In genomic region chr15:71679223-71680078, GRCh38 we compare ENCODE assay signal across 15 cellular contexts.
DNase-seq lines count a peak whose midpoint lies in the region; ATAC-seq and TF ChIP-seq lines count a peak whose summit lies in the region.
"Had no signal": no experiment of that assay in that cellular context is flagged by ENCODE, and none has a peak within 500 bp of the region (broad histone marks: within the 10 kb centered on the region; RNA-seq: fewer than 3 reads in every experiment).

No MANE protein-coding gene starts in this region.

- no peak overlapping the region for H2BK12ac ChIP-seq in mesenchymal stem cell (ENCODE audit: low read length in 2 of 2)

- no peak overlapping the region for H3K9ac ChIP-seq in mesenchymal stem cell (ENCODE audit: low read length)

- H4K91ac ChIP-seq in mesenchymal stem cell (ENCODE audit: low read length), result no peak overlapping the region

- no peak overlapping the region for H2AFZ ChIP-seq in mesenchymal stem cell (ENCODE audit: low read depth, low read length)

- intact Hi-C loops in Caco-2 (cut with micrococcal nuclease; ENCODE audit: unreplicated experiment), result no loop called here

- no peak overlapping the region for H3K4me3 ChIP-seq in Caco-2 (ENCODE audit: low read depth, low read length)
- no peak overlapping the region for H3K4me3 ChIP-seq in mesenchymal stem cell (ENCODE audit: insufficient read depth in 1 of 2, low read depth in 1 of 2, low read length in 2 of 2)
- H3K4me3 ChIP-seq: thyroid gland had no signal

- TF ChIP-seq CTCF in Caco-2 (IDR thresholded peaks at IDR 0.05; ENCODE audit: insufficient read depth in 1 of 2, low read depth in 1 of 2, low read length in 1 of 2, severe bottlenecking in 1 of 2, unreplicated experiment in 1 of 2), result no peak

- H3K4me3 Mint-ChIP-seq in Caco-2 (ENCODE audit: unreplicated experiment), result peak overlapping the region; percentile 36
- H3K4me3 Mint-ChIP-seq: dendritic cell treated with granulocyte-macrophage colony-stimulating factor and Interleukin-4, amounts not matched to agents 40 ng/mL and 50 ng/mL, for 4 days had no signal

- ATAC-seq in GM19324 (IDR thresholded peaks at IDR 0.05; ENCODE audit: low FRiP score, unreplicated experiment), result no peak

- H2BK120ac ChIP-seq in mesenchymal stem cell (ENCODE audit: low read depth, low read length), result no peak overlapping the region

- no peaks in the 10 kb centered on the region for H3K27me3 Mint-ChIP-seq in Caco-2 (ENCODE audit: insufficient read depth, unreplicated experiment)

- H3K9me3 ChIP-seq in Caco-2, result no peaks in the 10 kb centered on the region
- no peaks in the 10 kb centered on the region for H3K9me3 ChIP-seq in mesenchymal stem cell (ENCODE audit: control insufficient read depth, low read length)
- H3K9me3 ChIP-seq: thyroid gland had no signal

- peak overlapping the region; percentile 77 for H3K27ac Mint-ChIP-seq in Caco-2 (ENCODE audit: unreplicated experiment)
- H3K27ac Mint-ChIP-seq: dendritic cell treated with granulocyte-macrophage colony-stimulating factor and Interleukin-4, amounts not matched to agents 40 ng/mL and 50 ng/mL, for 4 days had no signal

- H3K4ac ChIP-seq in mesenchymal stem cell (ENCODE audit: low read depth in 1 of 2, low read length in 2 of 2), result no peak overlapping the region

- H3K4me1 ChIP-seq in Caco-2, result peaks cover 47% of the 10 kb centered on the region
- peaks cover 5% of the 10 kb centered on the region for H3K4me1 ChIP-seq in mesenchymal stem cell (ENCODE audit: control insufficient read depth, insufficient read depth, low read depth, low read length)
- H3K4me1 ChIP-seq: thyroid gland had no signal

- H2AK5ac ChIP-seq in mesenchymal stem cell (ENCODE audit: low read length, severe bottlenecking), result no peak overlapping the region

- peaks cover 5% of the 10 kb centered on the region for H3K79me1 ChIP-seq in mesenchymal stem cell (replicated peaks; ENCODE audit: low read length, poor library complexity, severe bottlenecking)

- peaks cover 4% of the 10 kb centered on the region for H3K36me3 Mint-ChIP-seq in Caco-2 (ENCODE audit: insufficient read depth, unreplicated experiment)

- BruUV-seq in Caco-2 (replicated peaks; lab: Mats Ljungman, UMichigan), result no TSS peak

- CTCF ChIA-PET in Caco-2 (lab: Charles Lee), result interaction anchor here (0.7 to 1.0 kb wide), 2 partner anchors 102 to 192 kb away, joined by 3 to 4 read pairs; no protein-coding TSS in a partner anchor

- H3K18ac ChIP-seq in mesenchymal stem cell (ENCODE audit: low read depth in 1 of 2, low read length in 2 of 2), result no peak overlapping the region

- no peak overlapping the region for H3K4me2 ChIP-seq in mesenchymal stem cell (ENCODE audit: low read length, poor library complexity, severe bottlenecking)

- no peak overlapping the region for H2BK15ac ChIP-seq in mesenchymal stem cell (ENCODE audit: low read depth, poor library complexity, severe bottlenecking)

- no peak overlapping the region for H3K14ac ChIP-seq in mesenchymal stem cell (ENCODE audit: low read length in 2 of 2)

- H3K23ac ChIP-seq in mesenchymal stem cell (ENCODE audit: low read length in 2 of 2), result no peak overlapping the region

- H3K27ac ChIP-seq in mesenchymal stem cell (ENCODE audit: low read length, poor library complexity, severe bottlenecking), result no peak overlapping the region
- H3K27ac ChIP-seq: thyroid gland had no signal

- DNase-seq in Caco-2 (no peak), HT1080 (ENCODE audit: low read depth) (peak; percentile 84), dermis microvascular lymphatic vessel endothelial cell (ENCODE audit: low read depth in 2 of 2) (peak; percentile 61 to 81), mesenchymal stem cell (peak; percentile 30), Kasumi-1 (lab: John Stamatoyannopoulos, UW) (no peak), ureter (ENCODE audit: low spot score) (no peak)
- DNase-seq in stimulated activated CD8-positive, alpha-beta memory T cell treated with anti-CD3 and anti-CD28 coated beads, Interleukin-4, amount 100 ng/mL, for 48 hours, result no peak
- DNase-seq: COR-L47, MM.1S, NCI-H69, occipital lobe, T-helper 9 cell, thyroid gland had no signal

- no peaks in the 10 kb centered on the region for H3K9me3 Mint-ChIP-seq in Caco-2 (ENCODE audit: unreplicated experiment)
- H3K9me3 Mint-ChIP-seq: dendritic cell treated with granulocyte-macrophage colony-stimulating factor and Interleukin-4, amounts not matched to agents 40 ng/mL and 50 ng/mL, for 4 days had no signal

- POLR2A ChIA-PET in Caco-2 (lab: Charles Lee), result interaction anchor here (0.6 kb wide), 1 partner anchor 64 kb away, joined by 6 read pairs; no protein-coding TSS in a partner anchor

- H3K36me3 ChIP-seq in Caco-2 (ENCODE audit: control insufficient read depth, insufficient read depth, low read length), result no peaks in the 10 kb centered on the region
- H3K36me3 ChIP-seq in mesenchymal stem cell (ENCODE audit: control insufficient read depth in 1 of 2, insufficient read depth in 2 of 2, low read depth in 1 of 2, low read length in 2 of 2), result no peaks in the 10 kb centered on the region
- H3K36me3 ChIP-seq: thyroid gland had no signal

- no peaks in the 10 kb centered on the region for H3K27me3 ChIP-seq in Caco-2 (replicated peaks; ENCODE audit: control insufficient read depth, insufficient read depth, low read length)
- no peaks in the 10 kb centered on the region for H3K27me3 ChIP-seq in mesenchymal stem cell (ENCODE audit: control insufficient read depth in 1 of 2, insufficient read depth in 1 of 2, low read length in 2 of 2)
- H3K27me3 ChIP-seq: thyroid gland had no signal

- no peak overlapping the region for H4K8ac ChIP-seq in mesenchymal stem cell (ENCODE audit: low read length)

- H3K4me1 Mint-ChIP-seq in Caco-2 (ENCODE audit: low read depth, unreplicated experiment), result peaks cover 48% of the 10 kb centered on the region

- 61% methylated on average over 7 of the region's 7 CpGs for WGBS in mesenchymal stem cell

- H2BK5ac ChIP-seq in mesenchymal stem cell (ENCODE audit: low read depth, low read length, poor library complexity, severe bottlenecking), result no peak overlapping the region

Comparison
In these comparisons a context has a peak if more than half of its experiments do, and no peak if none do; other contexts are left out.
1. DNase-seq: peak in HT1080 (single experiment), dermis microvascular lymphatic vessel endothelial cell (2 of 2) and mesenchymal stem cell (single experiment); none in Caco-2 (0 of 2), Kasumi-1 (0 of 2), stimulated activated CD8-positive, alpha-beta memory T cell treated with anti-CD3 and anti-CD28 coated beads, Interleukin-4, amount 100 ng/mL, for 48 hours (single experiment) and ureter (single experiment).